In the genomic region with DNA sequence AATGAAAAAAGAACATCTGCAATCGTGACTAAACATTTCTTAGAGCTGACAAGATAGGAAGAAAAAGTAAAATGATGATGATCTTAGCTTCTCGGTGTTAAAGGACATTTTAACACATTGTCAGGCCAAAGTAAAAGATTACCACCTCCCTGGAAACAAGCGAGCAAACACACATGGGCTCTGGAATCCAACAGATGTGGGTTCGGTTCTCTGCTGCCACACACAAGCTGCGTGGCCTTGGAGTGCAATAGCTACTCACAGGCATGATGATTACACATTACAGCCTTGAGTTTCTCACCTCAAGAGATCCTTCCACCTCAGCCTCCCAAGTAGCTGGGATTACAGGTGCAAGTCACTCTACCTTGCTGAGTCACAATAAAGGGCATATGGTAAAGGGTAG, we compare ENCODE assay signal across 1 cellular context.
TF ChIP-seq lines count a peak whose summit lies in the region.

No MANE protein-coding gene starts in this region.

TF ChIP-seq in K562, 482 proteins besides CTCF, POLR2A, EP300 and RAD21 (continued from another document):
- TF ChIP-seq, protein P1, sequence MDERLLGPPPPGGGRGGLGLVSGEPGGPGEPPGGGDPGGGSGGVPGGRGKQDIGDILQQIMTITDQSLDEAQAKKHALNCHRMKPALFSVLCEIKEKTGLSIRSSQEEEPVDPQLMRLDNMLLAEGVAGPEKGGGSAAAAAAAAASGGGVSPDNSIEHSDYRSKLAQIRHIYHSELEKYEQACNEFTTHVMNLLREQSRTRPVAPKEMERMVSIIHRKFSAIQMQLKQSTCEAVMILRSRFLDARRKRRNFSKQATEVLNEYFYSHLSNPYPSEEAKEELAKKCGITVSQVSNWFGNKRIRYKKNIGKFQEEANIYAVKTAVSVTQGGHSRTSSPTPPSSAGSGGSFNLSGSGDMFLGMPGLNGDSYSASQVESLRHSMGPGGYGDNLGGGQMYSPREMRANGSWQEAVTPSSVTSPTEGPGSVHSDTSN (CRISPR knock-in tag; IDR thresholded peaks at IDR 0.05; ENCODE audit: low read depth): no peak
- TF ChIP-seq, protein P1 (tag; conservative IDR thresholded peaks at IDR 0.05; ENCODE audit: low read depth): no peak
- TF ChIP-seq, protein P2, sequence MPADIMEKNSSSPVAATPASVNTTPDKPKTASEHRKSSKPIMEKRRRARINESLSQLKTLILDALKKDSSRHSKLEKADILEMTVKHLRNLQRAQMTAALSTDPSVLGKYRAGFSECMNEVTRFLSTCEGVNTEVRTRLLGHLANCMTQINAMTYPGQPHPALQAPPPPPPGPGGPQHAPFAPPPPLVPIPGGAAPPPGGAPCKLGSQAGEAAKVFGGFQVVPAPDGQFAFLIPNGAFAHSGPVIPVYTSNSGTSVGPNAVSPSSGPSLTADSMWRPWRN (IDR thresholded peaks at IDR 0.05; ENCODE audit: low read depth): no peak
